In the genomic region with DNA sequence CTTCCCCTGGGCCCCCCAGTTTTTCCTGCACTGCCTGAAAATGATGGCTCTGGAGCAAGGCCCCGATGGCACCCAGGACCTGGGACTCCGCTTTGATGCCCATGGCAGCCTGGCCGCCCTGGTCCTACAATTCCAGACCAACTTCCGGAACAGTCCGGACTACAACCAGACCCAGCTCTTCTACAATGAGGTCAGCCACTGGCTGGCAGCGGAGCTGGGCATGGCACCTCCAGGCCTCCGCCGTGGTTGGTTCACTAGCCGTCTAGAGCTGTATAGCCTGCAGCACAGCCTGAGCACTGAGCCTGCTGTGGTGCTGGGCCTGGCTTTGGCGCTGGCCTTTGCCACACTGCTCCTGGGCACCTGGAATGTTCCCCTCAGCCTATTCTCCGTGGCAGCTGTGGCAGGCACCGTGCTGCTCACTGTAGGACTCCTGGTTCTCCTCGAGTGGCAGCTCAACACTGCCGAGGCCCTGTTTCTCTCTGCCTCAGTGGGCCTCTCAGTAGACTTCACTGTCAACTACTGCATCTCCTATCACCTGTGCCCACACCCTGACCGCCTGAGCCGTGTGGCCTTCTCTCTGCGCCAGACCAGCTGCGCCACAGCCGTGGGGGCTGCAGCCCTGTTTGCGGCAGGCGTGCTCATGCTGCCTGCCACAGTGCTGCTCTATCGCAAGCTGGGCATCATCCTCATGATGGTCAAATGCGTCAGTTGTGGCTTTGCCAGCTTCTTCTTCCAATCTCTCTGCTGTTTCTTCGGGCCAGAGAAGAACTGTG, we compare ENCODE assay signal across 11 cellular contexts. TPM values are rescaled to one million over a fixed set of nuclear protein-coding genes. Genes with fewer than 3 reads are reported as not detected.
DNase-seq lines count a peak whose midpoint lies in the region; ATAC-seq and TF ChIP-seq lines count a peak whose summit lies in the region.
"Had no signal": no experiment of that assay in that cellular context is flagged by ENCODE, and none has a peak within 500 bp of the region (broad histone marks: within the 10 kb centered on the region; RNA-seq: fewer than 3 reads in every experiment).

No MANE protein-coding gene starts in this region.

- in situ Hi-C loops in G401 (cut with HindIII; ENCODE audit: low sequenced_read_pairs) = no loop called here

- no peaks in the 10 kb centered on the region for H3K9me3 ChIP-seq in BLaER1 treated with 17β-estradiol and CSF1 and Interleukin-3, amounts not matched to agents 10 nM and 100 nM (replicated peaks in 1 of 11)
- H3K9me3 ChIP-seq in HEK293 (ENCODE audit: control insufficient read depth, insufficient read depth, low read depth, low read length) = no peaks in the 10 kb centered on the region
- H3K9me3 ChIP-seq: right atrium auricular region had no signal

- H3K9me3 Mint-ChIP-seq in central memory CD8-positive, alpha-beta T cell = no peaks in the 10 kb centered on the region
- no peaks in the 10 kb centered on the region for H3K9me3 Mint-ChIP-seq in natural killer cell

- POLR2A ChIA-PET in HEK293 (lab: Yijun Ruan, JAX) = interaction anchor here (1.1 kb wide), 1 partner anchor 36 kb away, joined by 3 read pairs; the partner anchor contains the start of gene IVD

- peaks cover under 1% of the 10 kb centered on the region for H3K36me3 Mint-ChIP-seq in central memory CD8-positive, alpha-beta T cell (ENCODE audit: insufficient read depth)
- no peaks in the 10 kb centered on the region for H3K36me3 Mint-ChIP-seq in natural killer cell

- peaks cover 20 to 47% (median 29%) of the 10 kb centered on the region in 10 experiments for H3K4me1 ChIP-seq in BLaER1 treated with 17β-estradiol and CSF1 and Interleukin-3, amounts not matched to agents 10 nM and 100 nM
- H3K4me1 ChIP-seq in HEK293 (ENCODE audit: control insufficient read depth, insufficient read depth, low read length) = no peaks in the 10 kb centered on the region

- H3K4me1 Mint-ChIP-seq in central memory CD8-positive, alpha-beta T cell = peaks cover 38% of the 10 kb centered on the region
- H3K4me1 Mint-ChIP-seq in natural killer cell = peaks cover 18 to 33% of the 10 kb centered on the region in 2 donors

- no peak for ATAC-seq in central memory CD8-positive, alpha-beta T cell (replicated peaks; ENCODE audit: extremely low read depth, poor library complexity, severe bottlenecking)
- no peak for ATAC-seq in natural killer cell
- no peak for ATAC-seq in GM21786 (IDR thresholded peaks at IDR 0.05; ENCODE audit: unreplicated experiment)

- no peaks in the 10 kb centered on the region for H3K27me3 Mint-ChIP-seq in central memory CD8-positive, alpha-beta T cell
- no peaks in the 10 kb centered on the region for H3K27me3 Mint-ChIP-seq in natural killer cell (ENCODE audit: low read depth in 2 of 2)

- H3K27ac Mint-ChIP-seq in central memory CD8-positive, alpha-beta T cell (ENCODE audit: low read depth) = peak overlapping the region; percentile 29
- peak overlapping the region; percentile 64 to 82 for H3K27ac Mint-ChIP-seq in natural killer cell

- H3K27ac ChIP-seq in BLaER1 treated with 17β-estradiol and CSF1 and Interleukin-3, amounts not matched to agents 10 nM and 100 nM = peak overlapping the region in 8 of 11 experiments; percentile 35 to 71 (median 55); a peak in 13 of 22 replicates
- H3K27ac ChIP-seq in HEK293 (ENCODE audit: extremely low read depth, low read depth, low read length) = no peak overlapping the region
- H3K27ac ChIP-seq: PC-9 had no signal

- H4K20me1 ChIP-seq in BLaER1 treated with 17β-estradiol and CSF1 and Interleukin-3, amounts not matched to agents 10 nM and 100 nM = no peaks in the 10 kb centered on the region; a peak in 1 of 22 replicates

- peak overlapping the region; percentile 31 for H3K4me3 Mint-ChIP-seq in central memory CD8-positive, alpha-beta T cell
- peak overlapping the region; percentile 63 for H3K4me3 Mint-ChIP-seq in natural killer cell

- H3K36me3 ChIP-seq in BLaER1 treated with 17β-estradiol and CSF1 and Interleukin-3, amounts not matched to agents 10 nM and 100 nM = no peaks in the 10 kb centered on the region; a peak in 1 of 22 replicates
- H3K36me3 ChIP-seq in HEK293 (ENCODE audit: control insufficient read depth in 2 of 2, insufficient read depth in 1 of 2, low read length in 2 of 2) = no peaks in the 10 kb centered on the region
- H3K36me3 ChIP-seq: right atrium auricular region had no signal

- CTCF ChIA-PET in HEK293 (lab: Yijun Ruan, JAX) = interaction anchor here (0.7 to 2.0 kb wide), 12 partner anchors 8 to 95 kb away, joined by 3 to 11 read pairs (median 4); partner anchors contain the start of gene KNSTRN

- DNase-seq in central memory CD8-positive, alpha-beta T cell (ENCODE audit: low spot score in 2 of 2) = no peak
- DNase-seq in natural killer cell = no peak
- no peak for DNase-seq in AG08395 (ENCODE audit: low spot score)
- no peak for DNase-seq in G401 (ENCODE audit: low spot score)
- no peak for DNase-seq in epidermal melanocyte (ENCODE audit: insufficient read length, low spot score)
- DNase-seq: NCI-H446 had no signal

- H3K4me2 ChIP-seq in BLaER1 treated with 17β-estradiol and CSF1 and Interleukin-3, amounts not matched to agents 10 nM and 100 nM = peak overlapping the region; percentile 79 to 99 (median 91)
- H3K4me2 ChIP-seq: PC-9 had no signal

- TF ChIP-seq CTCF in HEK293 (tag by site-specific recombination; IDR thresholded peaks at IDR 0.05) = no peak
- TF ChIP-seq CTCF in natural killer cell (IDR thresholded peaks at IDR 0.05) = no peak

- H3K4me3 ChIP-seq in BLaER1 treated with 17β-estradiol and CSF1 and Interleukin-3, amounts not matched to agents 10 nM and 100 nM = no peak overlapping the region
- no peak overlapping the region for H3K4me3 ChIP-seq in HEK293 (ENCODE audit: low read depth, low read length)
- H3K4me3 ChIP-seq: PC-9 had no signal

- H3K27me3 ChIP-seq in BLaER1 treated with 17β-estradiol and CSF1 and Interleukin-3, amounts not matched to agents 10 nM and 100 nM = no peaks in the 10 kb centered on the region
- H3K27me3 ChIP-seq: right atrium auricular region had no signal

- intact Hi-C loops in natural killer cell (cut with micrococcal nuclease) = loop anchor here (1.0 kb wide), 3 partner anchors 11 to 52 kb away; partner anchors contain the start of genes DISP2 and IVD

- H3K9ac ChIP-seq in BLaER1 treated with 17β-estradiol and CSF1 and Interleukin-3, amounts not matched to agents 10 nM and 100 nM = peak overlapping the region in 4 of 11 experiments; percentile 47 to 76 (median 65); a peak in 6 of 22 replicates

TF ChIP-seq in HEK293, 187 proteins besides CTCF, POLR2A, EP300 and RAD21:
- TF ChIP-seq ZNF473 (tag by site-specific recombination; IDR thresholded peaks at IDR 0.05) (no peak), ZNF561 (tag by site-specific recombination; IDR thresholded peaks at IDR 0.05; ENCODE audit: borderline replicate concordance) (no peak), GLI4 (tag by site-specific recombination; IDR thresholded peaks at IDR 0.05) (no peak), ZNF600 (tag by site-specific recombination; IDR thresholded peaks at IDR 0.05) (peak; percentile 92), ZNF585B (tag by site-specific recombination; IDR thresholded peaks at IDR 0.05) (no peak), ZNF19 (tag by site-specific recombination; IDR thresholded peaks at IDR 0.05; ENCODE audit: low read depth) (no peak)
TF ChIP-seq in HEK293: peak in this region for 1.

RNA-seq across cellular contexts. Expression of gene DISP2, which starts 10.9 kb away (rescaled TPM):
- total RNA-seq in natural killer cell = 1 to 10 TPM in 1 of 3 donors, under 1 TPM in 2; 0.20 to 1.0 (median 0.26) TPM
- total RNA-seq in G401 (2014; rRNA removed; shearing (Covaris generic)) = 1.0 and 3.1 TPM in 2 replicates

RNA-seq across cellular contexts. Expression of gene KNSTRN, which starts 13.6 kb away (rescaled TPM):
- total RNA-seq in natural killer cell = 1 to 10 TPM; 5.4 to 7.6 (median 5.6) TPM
- 123 and 146 TPM in 2 replicates for total RNA-seq in G401 (2014; rRNA removed; shearing (Covaris generic))

RNA-seq across cellular contexts. Expression of gene PHGR1, which starts 18.1 kb away (rescaled TPM):
- total RNA-seq in natural killer cell = not detected
- total RNA-seq in G401 (2014; rRNA removed; shearing (Covaris generic)) = not detected in 2 replicates
- total RNA-seq: PC-9, right atrium auricular region had no signal

RNA-seq across cellular contexts. Expression of gene CCDC9B, which starts 28.1 kb away (rescaled TPM):
- total RNA-seq in natural killer cell = 1 to 10 TPM; 4.4 to 5.3 (median 4.7) TPM
- total RNA-seq in G401 (2014; rRNA removed; shearing (Covaris generic)) = 4.7 and 5.9 TPM in 2 replicates

RNA-seq across cellular contexts. Expression of gene IVD, which starts 36.7 kb away (rescaled TPM):
- total RNA-seq in natural killer cell = 10 to 100 TPM; 56.2 to 76.8 (median 67.3) TPM
- 91.8 and 111 TPM in 2 replicates for total RNA-seq in G401 (2014; rRNA removed; shearing (Covaris generic))

Comparison
In these comparisons a context has a peak if more than half of its experiments do, and no peak if none do; other contexts are left out.
1. RNA of gene KNSTRN, which starts 13.6 kb away (total RNA-seq): 123 to 146 TPM in G401; 5.4 to 7.6 TPM in natural killer cell; every median in the first group is over 10 times any median in the second.